33 cellular contexts compared by ENCODE assay signal in the genomic region with DNA sequence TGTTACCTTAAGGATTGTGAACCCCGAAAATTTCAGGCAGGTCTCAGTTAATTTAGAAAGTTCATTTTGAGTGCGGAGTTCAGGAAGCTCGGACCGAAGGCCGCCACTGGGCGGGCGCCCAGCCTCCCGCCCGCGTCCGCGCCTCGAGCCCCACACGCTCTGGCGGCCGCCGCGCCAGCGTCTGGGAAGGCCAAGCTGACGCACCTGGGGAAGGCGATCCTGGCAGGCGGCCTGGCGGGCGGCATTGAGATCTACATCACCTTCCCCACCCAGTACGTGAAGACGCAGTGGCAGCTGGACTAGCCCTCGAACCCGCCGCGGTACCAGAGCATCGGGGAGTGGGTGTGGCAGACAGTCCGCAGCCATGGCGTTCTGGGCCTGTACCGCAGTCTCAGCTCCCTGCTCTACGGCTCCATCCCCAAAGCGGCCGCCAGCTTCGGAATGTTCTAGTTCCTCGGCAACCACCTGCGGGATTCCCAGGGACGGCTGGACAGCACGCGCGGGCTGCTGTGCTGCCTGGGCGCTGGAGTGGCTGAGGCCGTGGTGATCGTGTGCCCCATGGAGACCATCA.
DNase-seq lines count a peak whose midpoint lies in the region; FAIRE-seq and TF ChIP-seq lines count a peak whose summit lies in the region.
"Had no signal": no experiment of that assay in that cellular context is flagged by ENCODE, and none has a peak within 500 bp of the region (broad histone marks: within the 10 kb centered on the region; RNA-seq: fewer than 3 reads in every experiment).

No MANE protein-coding gene starts in this region.

- TF ChIP-seq CTCF in astrocyte (IDR thresholded peaks at IDR 0.05; ENCODE audit: insufficient read depth, low read depth, low read length) (no peak), fibroblast of lung (conservative IDR thresholded peaks at IDR 0.05 in 1 of 2, IDR thresholded peaks at IDR 0.05 in 1 of 2; ENCODE audit: low read depth in 1 of 2, low read length in 2 of 2) (no peak), parathyroid adenoma (IDR thresholded peaks at IDR 0.05) (no peak)

- H4K20me1 ChIP-seq in GM23248 (ENCODE audit: insufficient read depth) (no peaks in the 10 kb centered on the region), astrocyte (ENCODE audit: insufficient read depth, low read length) (no peaks in the 10 kb centered on the region), fibroblast of lung (ENCODE audit: control insufficient read depth, extremely low read depth, insufficient read depth, low read length) (no peaks in the 10 kb centered on the region)
- H4K20me1 ChIP-seq: BLaER1 treated with 17β-estradiol and CSF1 and Interleukin-3, amounts not matched to agents 10 nM and 100 nM had no signal

- H3K27ac ChIP-seq in GM23248, result no peak overlapping the region
- H3K27ac ChIP-seq in astrocyte (ENCODE audit: low read depth, low read length), result no peak overlapping the region
- H3K27ac ChIP-seq in fibroblast of lung (ENCODE audit: insufficient read depth, low read length), result no peak overlapping the region
- no peak overlapping the region for H3K27ac ChIP-seq in parathyroid adenoma
- no peak overlapping the region for H3K27ac ChIP-seq in substantia nigra (ENCODE audit: low read depth, low read length, poor library complexity, severe bottlenecking)
- H3K27ac ChIP-seq in trophoblast cell (ENCODE audit: low read depth, low read length), result no peak overlapping the region
- H3K27ac ChIP-seq: BLaER1 treated with 17β-estradiol and CSF1 and Interleukin-3, amounts not matched to agents 10 nM and 100 nM; prostate gland had no signal

- no peak overlapping the region for H3K23ac ChIP-seq in trophoblast cell (ENCODE audit: low read length)

- H4K8ac ChIP-seq in trophoblast cell (ENCODE audit: low read depth, low read length), result no peak overlapping the region

- H3K27ac Mint-ChIP-seq in astrocyte (ENCODE audit: unreplicated experiment), result no peak overlapping the region
- H3K27ac Mint-ChIP-seq: activated CD8-positive, alpha-beta memory T cell treated with anti-CD3 and anti-CD28 coated beads, Interleukin-2, amount 10 ng/mL, durations not matched to agents 7 days and 5 days; activated naive CD4-positive, alpha-beta T cell treated with anti-CD3 and anti-CD28 coated beads, Interleukin-2, amount 10 ng/mL, durations not matched to agents 7 days and 5 days; activated T-cell treated with anti-CD3 and anti-CD28 coated beads, Interleukin-2, amount 50 U/mL, for 72 hours; IgD-negative memory B cell; stimulated activated effector memory CD8-positive, alpha-beta T cell treated with anti-CD3 and anti-CD28 coated beads, Interleukin-12 subunit alpha, Interleukin-12 subunit beta, amount 100 ng/mL, for 72 hours had no signal

- no peak overlapping the region for H2BK5ac ChIP-seq in trophoblast cell (ENCODE audit: low read depth, low read length, poor library complexity)

- H3K79me2 ChIP-seq in GM23248 (ENCODE audit: insufficient read depth) (no peaks in the 10 kb centered on the region), astrocyte (ENCODE audit: insufficient read depth, low read length) (no peaks in the 10 kb centered on the region), fibroblast of lung (ENCODE audit: control insufficient read depth, insufficient read depth, low read length) (no peaks in the 10 kb centered on the region), parathyroid adenoma (no peaks in the 10 kb centered on the region), trophoblast cell (ENCODE audit: control insufficient read depth, insufficient read depth, low read length, poor library complexity) (no peaks in the 10 kb centered on the region)

- H2BK120ac ChIP-seq in trophoblast cell (ENCODE audit: insufficient read depth, low read length, poor library complexity), result no peak overlapping the region

- H2AFZ ChIP-seq in GM23248, result 0 out of 2 replicates have a peak overlapping the region, but pooled peaks have one; percentile 11
- H2AFZ ChIP-seq in astrocyte (ENCODE audit: low read depth, low read length), result peak overlapping the region; percentile 9
- peak overlapping the region; percentile 40 for H2AFZ ChIP-seq in fibroblast of lung (ENCODE audit: low read length)
- peak overlapping the region; percentile 60 for H2AFZ ChIP-seq in parathyroid adenoma
- H2AFZ ChIP-seq in trophoblast cell (ENCODE audit: insufficient read depth, low read length, poor library complexity), result no peak overlapping the region

- no peak overlapping the region for H3K4ac ChIP-seq in trophoblast cell (ENCODE audit: low read depth, low read length)

- H3K79me1 ChIP-seq in trophoblast cell (ENCODE audit: low read length), result no peaks in the 10 kb centered on the region

- H3K4me1 ChIP-seq in GM23248 (ENCODE audit: insufficient read depth) (no peaks in the 10 kb centered on the region), astrocyte (ENCODE audit: insufficient read depth, low read length) (no peaks in the 10 kb centered on the region), fibroblast of lung (ENCODE audit: control insufficient read depth, extremely low read depth, insufficient read depth, low read length) (no peaks in the 10 kb centered on the region), parathyroid adenoma (no peaks in the 10 kb centered on the region), trophoblast cell (ENCODE audit: control insufficient read depth in 1 of 2, insufficient read depth in 2 of 2, low read length in 2 of 2) (no peaks in the 10 kb centered on the region)
- H3K4me1 ChIP-seq: prostate gland had no signal

- H3K4me2 ChIP-seq in GM23248 (ENCODE audit: unreplicated experiment), result no peak overlapping the region
- H3K4me2 ChIP-seq in astrocyte (ENCODE audit: low read length), result peak overlapping the region; percentile 53
- H3K4me2 ChIP-seq in fibroblast of lung (ENCODE audit: extremely low read depth, insufficient read depth, low read length), result no peak overlapping the region
- no peak overlapping the region for H3K4me2 ChIP-seq in parathyroid adenoma (ENCODE audit: low read length)
- H3K4me2 ChIP-seq in trophoblast cell (ENCODE audit: low read length), result no peak overlapping the region
- H3K4me2 ChIP-seq: BLaER1 treated with 17β-estradiol and CSF1 and Interleukin-3, amounts not matched to agents 10 nM and 100 nM had no signal

- DNase-seq in GM23248, result no peak
- DNase-seq in astrocyte (ENCODE audit: low read depth), result no peak
- DNase-seq in fibroblast of lung (ENCODE audit: low read depth in 2 of 2), result peak in 1 of 2 donors; percentile 22
- no peak for DNase-seq in activated effector memory CD4-positive, alpha-beta T cell treated with anti-CD3 and anti-CD28 coated beads, Interleukin-2, amount 50 U/mL, for 16 hours
- DNase-seq in substantia nigra (lab: John Stamatoyannopoulos, UW), result no peak
- no peak for DNase-seq in NOMO-1 treated with dmso at 0.1 percent for 144 hours (lab: John Stamatoyannopoulos, UW; ENCODE audit: unreplicated experiment)
- no peak for DNase-seq in trophoblast cell
- DNase-seq: ACHN; activated CD4-positive, alpha-beta T cell treated with anti-CD3 and anti-CD28 coated beads, Interleukin-2, amount 50 U/mL, for 1 hour; activated CD8-positive, alpha-beta memory T cell treated with anti-CD3 and anti-CD28 coated beads, Interleukin-2, amount 10 ng/mL, durations not matched to agents 7 days and 5 days; activated naive CD4-positive, alpha-beta T cell treated with anti-CD3 and anti-CD28 coated beads, Interleukin-2, amount 10 ng/mL, durations not matched to agents 7 days and 5 days; activated T-cell treated with anti-CD3 and anti-CD28 coated beads, Interleukin-2, amount 50 U/mL, for 72 hours; cerebellar nuclear complex; COR-L47; DMS79 treated with DMSO at 0.1 percent for 48 hours; effector CD8-positive, alpha-beta T cell; islet precursor cell; NCI-H1105; NCI-H2029; NCI-H226; NCI-H82; OCI-M1; SHP77 treated with DMSO at 0.1 percent for 48 hours; small intestine; stimulated activated CD4-positive, alpha-beta T cell treated with anti-CD3 and anti-CD28 coated beads, Interleukin-2, amount 100 ng/mL, for 48 hours; T-helper 9 cell had no signal

- no peaks in the 10 kb centered on the region for H3K27me3 Mint-ChIP-seq in astrocyte (ENCODE audit: low read depth, unreplicated experiment)

- no peaks in the 10 kb centered on the region for H3K9me2 ChIP-seq in GM23248 (ENCODE audit: insufficient read depth)

- H3K4me3 ChIP-seq in GM23248 (no peak overlapping the region), astrocyte (ENCODE audit: insufficient read depth, low read depth, low read length) (no peak overlapping the region), fibroblast of lung (replicated peaks in 1 of 4; ENCODE audit: control extremely low read depth in 1 of 4, insufficient read depth in 1 of 4, low read depth in 3 of 4, low read length in 4 of 4) (peak overlapping the region in 1 of 4 experiments; percentile 14), parathyroid adenoma (ENCODE audit: low read depth, low read length) (no peak overlapping the region), trophoblast cell (ENCODE audit: low read depth, low read length) (no peak overlapping the region)
- H3K4me3 ChIP-seq: BLaER1 treated with 17β-estradiol and CSF1 and Interleukin-3, amounts not matched to agents 10 nM and 100 nM; lung; prostate gland had no signal

- FAIRE-seq in astrocyte (lab: Jason Lieb, UNC), result no peak
- FAIRE-seq: small intestine had no signal

- H3K36me3 ChIP-seq in GM23248 (ENCODE audit: low read depth) (no peaks in the 10 kb centered on the region), astrocyte (ENCODE audit: insufficient read depth, low read length) (no peaks in the 10 kb centered on the region), fibroblast of lung (ENCODE audit: control insufficient read depth, insufficient read depth, low read length) (no peaks in the 10 kb centered on the region), parathyroid adenoma (ENCODE audit: control insufficient read depth, insufficient read depth, low read length) (no peaks in the 10 kb centered on the region), trophoblast cell (ENCODE audit: control insufficient read depth in 1 of 2, insufficient read depth in 2 of 2, low read length in 2 of 2) (no peaks in the 10 kb centered on the region)
- H3K36me3 ChIP-seq: prostate gland had no signal

- no peak overlapping the region for H3K4me3 Mint-ChIP-seq in astrocyte (ENCODE audit: unreplicated experiment)
- H3K4me3 Mint-ChIP-seq: activated CD8-positive, alpha-beta memory T cell treated with anti-CD3 and anti-CD28 coated beads, Interleukin-2, amount 10 ng/mL, durations not matched to agents 7 days and 5 days; activated naive CD4-positive, alpha-beta T cell treated with anti-CD3 and anti-CD28 coated beads, Interleukin-2, amount 10 ng/mL, durations not matched to agents 7 days and 5 days; activated T-cell treated with anti-CD3 and anti-CD28 coated beads, Interleukin-2, amount 50 U/mL, for 72 hours; IgD-negative memory B cell; neural crest cell; stimulated activated effector memory CD8-positive, alpha-beta T cell treated with anti-CD3 and anti-CD28 coated beads, Interleukin-12 subunit alpha, Interleukin-12 subunit beta, amount 100 ng/mL, for 72 hours had no signal

- H3K9ac ChIP-seq in GM23248 (no peak overlapping the region), astrocyte (ENCODE audit: low read length) (no peak overlapping the region), fibroblast of lung (ENCODE audit: insufficient read depth, low read length) (no peak overlapping the region), parathyroid adenoma (no peak overlapping the region), trophoblast cell (ENCODE audit: low read length) (no peak overlapping the region)
- H3K9ac ChIP-seq: BLaER1 treated with 17β-estradiol and CSF1 and Interleukin-3, amounts not matched to agents 10 nM and 100 nM had no signal

- H2AK5ac ChIP-seq in trophoblast cell (ENCODE audit: low read length), result no peak overlapping the region

- no peaks in the 10 kb centered on the region for H3K27me3 ChIP-seq in GM23248 (replicated peaks; ENCODE audit: insufficient read depth)
- no peaks in the 10 kb centered on the region for H3K27me3 ChIP-seq in astrocyte (ENCODE audit: insufficient read depth, low read length)
- no peaks in the 10 kb centered on the region for H3K27me3 ChIP-seq in fibroblast of lung (ENCODE audit: control insufficient read depth, insufficient read depth, low read length)
- no peaks in the 10 kb centered on the region for H3K27me3 ChIP-seq in parathyroid adenoma (ENCODE audit: control insufficient read depth, insufficient read depth, low read length)
- H3K27me3 ChIP-seq in trophoblast cell (ENCODE audit: insufficient read depth, low read length), result no peaks in the 10 kb centered on the region
- H3K27me3 ChIP-seq: BLaER1 treated with 17β-estradiol and CSF1 and Interleukin-3, amounts not matched to agents 10 nM and 100 nM had no signal

- peaks cover 12% of the 10 kb centered on the region for H3K9me3 Mint-ChIP-seq in astrocyte (ENCODE audit: unreplicated experiment)
- H3K9me3 Mint-ChIP-seq: activated naive CD4-positive, alpha-beta T cell treated with anti-CD3 and anti-CD28 coated beads, Interleukin-2, amount 10 ng/mL, durations not matched to agents 7 days and 5 days; activated T-cell treated with anti-CD3 and anti-CD28 coated beads, Interleukin-2, amount 50 U/mL, for 72 hours; stimulated activated effector memory CD8-positive, alpha-beta T cell treated with anti-CD3 and anti-CD28 coated beads, Interleukin-12 subunit alpha, Interleukin-12 subunit beta, amount 100 ng/mL, for 72 hours had no signal

- H3K9me3 ChIP-seq in GM23248 (ENCODE audit: low read depth) (no peaks in the 10 kb centered on the region), astrocyte (ENCODE audit: insufficient read depth, low read depth, low read length) (no peaks in the 10 kb centered on the region), fibroblast of lung (ENCODE audit: control insufficient read depth, insufficient read depth, low read depth, low read length) (no peaks in the 10 kb centered on the region), parathyroid adenoma (ENCODE audit: control insufficient read depth, low read length) (no peaks in the 10 kb centered on the region), trophoblast cell (ENCODE audit: insufficient read depth, low read depth, low read length) (peaks cover 3% of the 10 kb centered on the region)
- H3K9me3 ChIP-seq: prostate gland had no signal

- in situ Hi-C loops in GM23248 (cut with MboI), result no loop called here

- H3K4me1 Mint-ChIP-seq in astrocyte (ENCODE audit: low read depth, unreplicated experiment), result no peaks in the 10 kb centered on the region
- H3K4me1 Mint-ChIP-seq: activated naive CD4-positive, alpha-beta T cell treated with anti-CD3 and anti-CD28 coated beads, Interleukin-2, amount 10 ng/mL, durations not matched to agents 7 days and 5 days; IgD-negative memory B cell; neural crest cell had no signal

- H3K14ac ChIP-seq in trophoblast cell (ENCODE audit: low read length), result no peak overlapping the region

- no peak overlapping the region for H4K12ac ChIP-seq in trophoblast cell (ENCODE audit: low read depth, low read length)

- no peak overlapping the region for H2BK12ac ChIP-seq in trophoblast cell (ENCODE audit: low read length)

- H3K36me3 Mint-ChIP-seq in astrocyte (ENCODE audit: low read depth, unreplicated experiment), result peaks cover 9% of the 10 kb centered on the region
- H3K36me3 Mint-ChIP-seq: activated naive CD4-positive, alpha-beta T cell treated with anti-CD3 and anti-CD28 coated beads, Interleukin-2, amount 10 ng/mL, durations not matched to agents 7 days and 5 days; stimulated activated effector memory CD8-positive, alpha-beta T cell treated with anti-CD3 and anti-CD28 coated beads, Interleukin-12 subunit alpha, Interleukin-12 subunit beta, amount 100 ng/mL, for 72 hours had no signal

- 46 to 49% methylated on average over 46 to 47 of the region's 47 CpGs for WGBS in GM23248 (ENCODE audit: low coverage in 1 of 2, low lambda C conversion rate in 2 of 2, missing lambda C conversion rate in 2 of 2), 2 experiments
- no CpG with 5 or more reads among the region's 47 CpGs for WGBS in trophoblast cell (ENCODE audit: extremely low coverage, insufficient coverage, insufficient read length)

- no peak overlapping the region for H4K91ac ChIP-seq in trophoblast cell (ENCODE audit: low read depth, low read length)

- H3F3A ChIP-seq in GM23248 (ENCODE audit: insufficient read depth), result peaks cover 4% of the 10 kb centered on the region; the same call in 1 of the 2 replicates

- no peak overlapping the region for H3K18ac ChIP-seq in trophoblast cell (ENCODE audit: low read length)
